ENCODE assay signal across 9 cellular contexts in genomic region chr1:115828101-115829022, GRCh38. TPM values are rescaled to one million over a fixed set of nuclear protein-coding genes. Genes with fewer than 3 reads are reported as not detected.
DNase-seq lines count a peak whose midpoint lies in the region; ATAC-seq, FAIRE-seq and TF ChIP-seq lines count a peak whose summit lies in the region.
"Had no signal": no experiment of that assay in that cellular context is flagged by ENCODE, and none has a peak within 500 bp of the region (broad histone marks: within the 10 kb centered on the region; RNA-seq: fewer than 3 reads in every experiment).

No MANE protein-coding gene starts in this region.

- H3K27ac ChIP-seq in GM12878 (ENCODE audit: control insufficient read depth, insufficient read depth) (no peak overlapping the region), skin epidermis (peak overlapping the region in 17 of 21 experiments; percentile 2 to 74 (median 59))

- no peaks in the 10 kb centered on the region for H4K20me1 ChIP-seq in GM12878 (ENCODE audit: control insufficient read depth, insufficient read depth)

- peaks cover 3 to 6% of the 10 kb centered on the region in 2 experiments for H3K27me3 ChIP-seq in GM12878 (replicated peaks in 1 of 2; ENCODE audit: control insufficient read depth in 2 of 2, insufficient read depth in 2 of 2, low read length in 1 of 2)

- H2AFZ ChIP-seq in GM12878 (ENCODE audit: control insufficient read depth, low read depth, low read length) = no peak overlapping the region

- in situ Hi-C loops in GM12878 (cut with MboI) = no loop called here

- no peak overlapping the region for H3K9ac ChIP-seq in GM12878 (ENCODE audit: control insufficient read depth, insufficient read depth, low read length)

- POLR2A ChIA-PET in GM12878 (lab: Charles Lee) = no interaction called here

- TF ChIP-seq CTCF in GM12878 (IDR thresholded peaks at IDR 0.05 in 2 of 3, conservative IDR thresholded peaks at IDR 0.05 in 1 of 3; ENCODE audit: control insufficient read depth in 2 of 3, extremely low read depth in 1 of 3, insufficient read depth in 1 of 3, low read depth in 3 of 3, low read length in 3 of 3) = no peak

- peak; percentile 22 for DNase-seq in activated T-cell treated with anti-CD3 and anti-CD28 coated beads, Interleukin-2, amount 50 U/mL, for 1 hour
- DNase-seq in activated T-cell treated with anti-CD3 and anti-CD28 coated beads for 4 hours (no peak), GM12878 (ENCODE audit: low read depth, low spot score) (no peak), iPS-NIHi7 (ENCODE audit: extremely low spot score) (peak; percentile 84), GM12891 (ENCODE audit: insufficient read length, low spot score) (no peak), kidney tubule cell (ENCODE audit: low spot score) (no peak)

- no peaks in the 10 kb centered on the region for H3K36me3 ChIP-seq in GM12878 (ENCODE audit: control insufficient read depth in 2 of 2, insufficient read depth in 2 of 2, low read length in 1 of 2)

- RAD21 ChIA-PET in GM12878 (lab: Charles Lee; ENCODE audit: unreplicated experiment) = no interaction called here

- ATAC-seq in GM12878 = no peak
- ATAC-seq in HG02623 (IDR thresholded peaks at IDR 0.05; ENCODE audit: unreplicated experiment) = no peak

- FAIRE-seq in GM12878 (lab: Jason Lieb, UNC) (no peak), GM12891 (lab: Jason Lieb, UNC) (no peak)
- FAIRE-seq: TTC549 had no signal

- TF ChIP-seq EP300 in GM12878 (IDR thresholded peaks at IDR 0.05; ENCODE audit: borderline replicate concordance in 1 of 2, control insufficient read depth in 1 of 2, low read depth in 2 of 2, low read length in 2 of 2) = no peak

- no peak overlapping the region for H3K4me2 ChIP-seq in GM12878 (ENCODE audit: control insufficient read depth, insufficient read depth)

- 33% methylated on average over 67 of the region's 80 CpGs for WGBS in GM12878 (ENCODE audit: insufficient coverage, insufficient replicate concordance, low lambda C conversion rate, missing lambda C conversion rate)

- H3K9me3 ChIP-seq in GM12878 (replicated peaks; ENCODE audit: control insufficient read depth, insufficient read depth, low read length) = no peaks in the 10 kb centered on the region; the same call in 2 of the 3 replicates

- intact Hi-C loops in GM12878 (cut with micrococcal nuclease; ENCODE audit: unreplicated experiment) = no loop called here

- BruUV-seq in GM12878 (replicated peaks; lab: Mats Ljungman, UMichigan) = no TSS peak

- TF ChIP-seq RAD21 in GM12878 (IDR thresholded peaks at IDR 0.05; ENCODE audit: insufficient read depth, low read depth, low read length) = no peak

- no peak overlapping the region for H3K4me3 ChIP-seq in GM12878
- peak overlapping the region; percentile 11 to 38 (median 23) for H3K4me3 ChIP-seq in skin epidermis

- H3K79me2 ChIP-seq in GM12878 (ENCODE audit: control insufficient read depth, insufficient read depth, low read length) = no peaks in the 10 kb centered on the region

- TF ChIP-seq POLR2A in GM12878 (IDR thresholded peaks at IDR 0.05; ENCODE audit: low read depth, low read length) (no peak), GM12891 (IDR thresholded peaks at IDR 0.05; ENCODE audit: low read depth, low read length) (no peak)

- CTCF ChIA-PET in GM12878 (lab: Yijun Ruan, JAX) = no interaction called here

- H3K4me1 ChIP-seq in GM12878 (ENCODE audit: control insufficient read depth, insufficient read depth, low read length) = no peaks in the 10 kb centered on the region

- SMC1A ChIA-PET in GM12878 (lab: Charles Lee; ENCODE audit: uncharacterized antibody, unreplicated experiment) = no interaction called here

TF ChIP-seq in GM12878, 131 proteins besides CTCF, POLR2A, EP300 and RAD21:
- TF ChIP-seq SUZ12 (IDR thresholded peaks at IDR 0.05; ENCODE audit: unreplicated experiment) = peak; percentile 23
- no peak for TF ChIP-seq ZBTB4 (CRISPR knock-in tag; IDR thresholded peaks at IDR 0.05)

TF ChIP-seq in GM12891, 5 proteins besides CTCF, POLR2A, EP300 and RAD21:
- TF ChIP-seq SPI1 (IDR thresholded peaks at IDR 0.05; ENCODE audit: low read depth, low read length) (no peak), TAF1 (IDR thresholded peaks at IDR 0.05; ENCODE audit: low read depth, low read length) (no peak), POU2F2 (IDR thresholded peaks at IDR 0.05; ENCODE audit: low read depth, low read length) (no peak), POLR2AphosphoS5 (IDR thresholded peaks at IDR 0.05; ENCODE audit: low read depth, low read length) (no peak), PAX5 (IDR thresholded peaks at IDR 0.05; ENCODE audit: insufficient read depth, low read length, severe bottlenecking) (no peak)

RNA-seq across cellular contexts. Expression of gene NHLH2, which starts 12.6 kb away (rescaled TPM):
- not detected in 2 replicates for total RNA-seq in GM12878 (2013; cell fraction: nucleolus; rRNA removed)
- total RNA-seq in GM12878 (2014; rRNA removed) (not detected in 2 replicates), GM12878 (2014; rRNA removed; fragmentation: Illumina TruSeq; extraction: Trizol) (not detected in 2 replicates), GM12878 (2021) (not detected in 2 replicates)
- polyA plus RNA-seq in GM12878 (2011; ENCODE audit: low read depth) = not detected
- polyA plus RNA-seq in GM12878 (2011; rRNA removed) (0.03 TPM in 2 replicates), GM12878 (2014; fragmentation: Illumina TruSeq; extraction: Trizol) (0.01 TPM in 1 of 2 replicates, not detected in the other), GM12878 (2014; fragmentation: Nextera tagmentation; extraction: Ambion mirVana) (not detected), GM12878 (2014; rRNA removed) (0.08 TPM in 1 of 2 replicates, not detected in the other), GM12878 (2016; fragmentation: Nextera tagmentation; extraction: Ambion mirVana) (under 1 TPM in 1 of 2 experiments, not detected in 1; 0.06 TPM)
- not detected in 2 replicates for polyA plus RNA-seq in GM12878 (2011; cell fraction: cytosol; rRNA removed)
- polyA plus RNA-seq in GM12878 (2011; cell fraction: nucleus; rRNA removed) = 0.01 and 0.04 TPM in 2 replicates
- polyA plus RNA-seq in GM12878 (2012) = not detected in 2 replicates
- not detected in 2 replicates for polyA minus RNA-seq in GM12878 (2011; rRNA and poly(A)+ RNA removed)
- polyA minus RNA-seq in GM12878 (2011; cell fraction: cytosol; rRNA and poly(A)+ RNA removed) = not detected in 2 replicates
- polyA minus RNA-seq in GM12878 (2011; cell fraction: nucleus; rRNA and poly(A)+ RNA removed) = not detected in 2 replicates
- not detected for polyA plus RNA-seq in GM12891 (2012; ENCODE audit: low read depth, missing spikeins)

RNA-seq across cellular contexts. Expression of gene CASQ2, which starts 59.8 kb away (rescaled TPM):
- total RNA-seq in GM12878 (2013; cell fraction: nucleolus; rRNA removed) = not detected in 2 replicates
- not detected in 2 replicates for total RNA-seq in GM12878 (2014; rRNA removed)
- not detected in 2 replicates for total RNA-seq in GM12878 (2014; rRNA removed; fragmentation: Illumina TruSeq; extraction: Trizol)
- not detected in 2 replicates for total RNA-seq in GM12878 (2021)
- polyA plus RNA-seq in GM12878 (2011; ENCODE audit: low read depth) = not detected
- not detected in 2 replicates for polyA plus RNA-seq in GM12878 (2011; rRNA removed)
- polyA plus RNA-seq in GM12878 (2011; cell fraction: cytosol; rRNA removed) = not detected in 2 replicates
- polyA plus RNA-seq in GM12878 (2011; cell fraction: nucleus; rRNA removed) = not detected in 2 replicates
- polyA plus RNA-seq in GM12878 (2012) = not detected in 2 replicates
- polyA plus RNA-seq in GM12878 (2014; fragmentation: Illumina TruSeq; extraction: Trizol) = not detected in 2 replicates
- polyA plus RNA-seq in GM12878 (2014; fragmentation: Nextera tagmentation; extraction: Ambion mirVana) = not detected
- not detected in 2 replicates for polyA plus RNA-seq in GM12878 (2014; rRNA removed)
- polyA plus RNA-seq in GM12878 (2016; fragmentation: Nextera tagmentation; extraction: Ambion mirVana) = not detected
- polyA minus RNA-seq in GM12878 (2011; rRNA and poly(A)+ RNA removed) = not detected in 2 replicates
- polyA minus RNA-seq in GM12878 (2011; cell fraction: cytosol; rRNA and poly(A)+ RNA removed) = not detected in 2 replicates
- polyA minus RNA-seq in GM12878 (2011; cell fraction: nucleus; rRNA and poly(A)+ RNA removed) = not detected in 2 replicates
- polyA plus RNA-seq in GM12891 (2012; ENCODE audit: low read depth, missing spikeins) = not detected

Comparison
In these comparisons a context has a peak if more than half of its experiments do, and no peak if none do; other contexts are left out.
1. DNase-seq: peak in activated T-cell treated with anti-CD3 and anti-CD28 coated beads, Interleukin-2, amount 50 U/mL, for 1 hour (single experiment) and iPS-NIHi7 (single experiment); none in activated T-cell treated with anti-CD3 and anti-CD28 coated beads for 4 hours (single experiment), GM12878 (single experiment), GM12891 (single experiment) and kidney tubule cell (single experiment).